In the genomic region with DNA sequence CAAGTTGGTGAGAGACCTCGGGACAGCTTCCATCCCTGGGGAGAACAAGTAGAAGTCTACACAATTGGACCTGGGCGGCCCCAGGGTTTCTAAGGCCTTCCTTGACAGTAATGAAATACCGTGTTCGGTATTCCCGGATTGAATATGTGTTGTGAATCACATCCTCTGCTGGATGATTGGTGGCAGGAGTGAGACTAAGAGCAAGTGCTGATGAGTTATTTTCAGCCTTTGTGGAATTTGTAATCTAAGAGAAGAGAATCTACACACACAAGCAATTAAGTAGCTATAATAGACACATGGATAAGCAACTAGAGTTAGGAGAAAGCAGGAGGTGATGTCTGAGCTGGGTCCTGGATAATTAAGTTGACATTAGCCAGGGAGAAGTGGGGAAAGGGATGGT, we compare ENCODE assay signal across 5 cellular contexts.
"Had no signal": no experiment of that assay in that cellular context is flagged by ENCODE, and none has a peak within 500 bp of the region (broad histone marks: within the 10 kb centered on the region; RNA-seq: fewer than 3 reads in every experiment).

No MANE protein-coding gene starts in this region.

- DNase-seq: H9, HCEC 1CT had no signal

- H3K4me3 ChIP-seq: GM23338 had no signal

- H3K27ac ChIP-seq: HL-60 had no signal

- ATAC-seq: GM23338, HepG2 had no signal
